1 cellular context compared by ENCODE assay signal in genomic region chr14:51507556-51508511, GRCh38.
TF ChIP-seq lines count a peak whose summit lies in the region.

No MANE protein-coding gene starts in this region.

TF ChIP-seq in GM23338, 12 proteins besides CTCF, POLR2A, EP300 and RAD21 (continued from another document):
- TF ChIP-seq, protein P1, sequence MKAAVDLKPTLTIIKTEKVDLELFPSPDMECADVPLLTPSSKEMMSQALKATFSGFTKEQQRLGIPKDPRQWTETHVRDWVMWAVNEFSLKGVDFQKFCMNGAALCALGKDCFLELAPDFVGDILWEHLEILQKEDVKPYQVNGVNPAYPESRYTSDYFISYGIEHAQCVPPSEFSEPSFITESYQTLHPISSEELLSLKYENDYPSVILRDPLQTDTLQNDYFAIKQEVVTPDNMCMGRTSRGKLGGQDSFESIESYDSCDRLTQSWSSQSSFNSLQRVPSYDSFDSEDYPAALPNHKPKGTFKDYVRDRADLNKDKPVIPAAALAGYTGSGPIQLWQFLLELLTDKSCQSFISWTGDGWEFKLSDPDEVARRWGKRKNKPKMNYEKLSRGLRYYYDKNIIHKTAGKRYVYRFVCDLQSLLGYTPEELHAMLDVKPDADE (IDR thresholded peaks at IDR 0.05): no peak
- TF ChIP-seq STAT1 (IDR thresholded peaks at IDR 0.05; ENCODE audit: unreplicated experiment): no peak
- TF ChIP-seq ZNF114 (CRISPR knock-in tag; IDR thresholded peaks at IDR 0.05): no peak
- no peak for TF ChIP-seq EZH2phosphoT487 (IDR thresholded peaks at IDR 0.05; ENCODE audit: unreplicated experiment)
- no peak for TF ChIP-seq REST (IDR thresholded peaks at IDR 0.05; ENCODE audit: unreplicated experiment)
- TF ChIP-seq POLR2AphosphoS5 (IDR thresholded peaks at IDR 0.05; ENCODE audit: low read depth): no peak
- no peak for TF ChIP-seq JUNB (IDR thresholded peaks at IDR 0.05; ENCODE audit: unreplicated experiment)
- no peak for TF ChIP-seq CREB1 (CRISPR knock-in tag; IDR thresholded peaks at IDR 0.05; ENCODE audit: low read depth)
